ENCODE assay signal across 2 cellular contexts in the genomic region with DNA sequence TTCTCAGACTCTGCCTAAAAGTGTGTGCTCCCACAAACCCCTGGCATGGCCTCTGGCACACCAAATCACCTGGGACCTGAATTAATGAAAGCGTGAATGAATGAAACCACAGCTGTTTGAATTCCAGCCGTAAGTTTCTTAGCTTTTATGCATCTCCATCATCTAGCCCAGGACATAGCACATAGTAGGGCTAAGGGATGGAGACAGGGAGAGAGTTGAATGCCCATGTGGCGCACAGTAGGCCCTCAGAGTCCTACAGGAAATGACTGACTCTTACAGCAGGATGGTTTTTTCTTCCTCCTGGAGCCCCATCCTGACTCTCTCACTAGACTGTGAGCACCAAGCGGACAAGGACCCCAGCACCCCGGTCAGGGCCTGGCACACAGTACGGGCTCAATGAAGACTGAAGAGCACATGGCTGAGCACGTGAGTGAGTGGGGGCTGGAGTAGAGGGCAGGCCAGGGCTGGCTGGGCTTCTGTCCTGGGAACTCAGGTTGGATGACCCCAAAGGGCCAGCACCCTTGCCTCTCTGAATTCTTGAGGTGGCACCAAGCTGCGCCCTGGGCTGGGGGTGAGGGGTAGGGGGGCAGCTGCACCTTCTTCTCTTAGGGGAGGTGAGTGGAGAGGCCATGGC.
TF ChIP-seq lines count a peak whose summit lies in the region.

No MANE protein-coding gene starts in this region.

TF ChIP-seq in K562, 482 proteins besides CTCF, POLR2A, EP300 and RAD21:
- peak; percentile 91 for TF ChIP-seq ZKSCAN1 (IDR thresholded peaks at IDR 0.05; ENCODE audit: low read depth, low read length)
- TF ChIP-seq, protein P1, sequence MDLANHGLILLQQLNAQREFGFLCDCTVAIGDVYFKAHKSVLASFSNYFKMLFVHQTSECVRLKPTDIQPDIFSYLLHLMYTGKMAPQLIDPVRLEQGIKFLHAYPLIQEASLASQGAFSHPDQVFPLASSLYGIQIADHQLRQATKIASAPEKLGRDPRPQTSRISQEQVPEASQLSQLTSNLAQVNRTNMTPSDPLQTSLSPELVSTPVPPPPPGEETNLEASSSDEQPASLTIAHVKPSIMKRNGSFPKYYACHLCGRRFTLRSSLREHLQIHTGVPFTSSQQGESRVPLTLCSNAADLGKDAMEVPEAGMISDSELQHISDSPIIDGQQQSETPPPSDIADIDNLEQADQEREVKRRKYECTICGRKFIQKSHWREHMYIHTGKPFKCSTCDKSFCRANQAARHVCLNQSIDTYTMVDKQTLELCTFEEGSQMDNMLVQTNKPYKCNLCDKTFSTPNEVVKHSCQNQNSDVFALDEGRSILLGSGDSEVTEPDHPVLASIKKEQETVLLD (IDR thresholded peaks at IDR 0.05): no peak
TF ChIP-seq in K562: peak in this region for 1.

TF ChIP-seq in H1, 55 proteins besides CTCF, POLR2A, EP300 and RAD21:
- TF ChIP-seq POU5F1 (IDR thresholded peaks at IDR 0.05; ENCODE audit: low read depth, low read length): no peak
- TF ChIP-seq HDAC2 (IDR thresholded peaks at IDR 0.05; ENCODE audit: borderline replicate concordance in 1 of 2, low read depth in 2 of 2, low read length in 2 of 2): no peak
- no peak for TF ChIP-seq SRF (IDR thresholded peaks at IDR 0.05; ENCODE audit: low read depth, low read length)
- no peak for TF ChIP-seq SAP30 (IDR thresholded peaks at IDR 0.05; ENCODE audit: insufficient read depth, insufficient replicate concordance, low read length)
- no peak for TF ChIP-seq BACH1 (IDR thresholded peaks at IDR 0.05; ENCODE audit: low read length)
- TF ChIP-seq RXRA (IDR thresholded peaks at IDR 0.05; ENCODE audit: insufficient read depth, low read depth, low read length): no peak
- no peak for TF ChIP-seq SP4 (IDR thresholded peaks at IDR 0.05; ENCODE audit: low read length)
- no peak for TF ChIP-seq KDM4A (IDR thresholded peaks at IDR 0.05; ENCODE audit: low read depth, low read length, severe bottlenecking)
- no peak for TF ChIP-seq EGR1 (IDR thresholded peaks at IDR 0.05; ENCODE audit: borderline replicate concordance, low read depth, low read length)
